Comparison of ENCODE assay signal across 22 cellular contexts in genomic region chr4:102533916-102534315, GRCh38. TPM values are rescaled to one million over a fixed set of nuclear protein-coding genes. Genes with fewer than 3 reads are reported as not detected.
DNase-seq lines count a peak whose midpoint lies in the region; ATAC-seq and TF ChIP-seq lines count a peak whose summit lies in the region.
"Had no signal": no experiment of that assay in that cellular context is flagged by ENCODE, and none has a peak within 500 bp of the region (broad histone marks: within the 10 kb centered on the region; RNA-seq: fewer than 3 reads in every experiment).

No MANE protein-coding gene starts in this region.

- peaks cover 46 to 71% (median 67%) of the 10 kb centered on the region in 3 donors for H3K4me1 Mint-ChIP-seq in CD8-positive, alpha-beta memory T cell
- peaks cover 67% of the 10 kb centered on the region for H3K4me1 Mint-ChIP-seq in activated CD8-positive, alpha-beta T cell treated with anti-CD3 and anti-CD28 coated beads for 36 hours (ENCODE audit: low read depth)
- H3K4me1 Mint-ChIP-seq in WTC11, result peaks cover 2% of the 10 kb centered on the region

- intact Hi-C loops in activated CD8-positive, alpha-beta T cell treated with anti-CD3 and anti-CD28 coated beads for 36 hours (cut with micrococcal nuclease), result no loop called here
- intact Hi-C loops in left colon (cut with DNase I, micrococcal nuclease), result no loop called here

- CTCF ChIA-PET in CD8-positive, alpha-beta memory T cell (lab: Charles Lee), result interaction anchor here (1.2 kb wide), 1 partner anchor 92 kb away, joined by 3 read pairs; no protein-coding TSS in a partner anchor
- CTCF ChIA-PET in activated CD8-positive, alpha-beta T cell treated with anti-CD3 and anti-CD28 coated beads for 36 hours (lab: Charles Lee), result interaction anchor here (1.9 kb wide), 1 partner anchor 34 kb away, joined by 4 read pairs; no protein-coding TSS in a partner anchor
- CTCF ChIA-PET in WTC11 (lab: Charles Lee), result interaction anchor here (1.0 kb wide), 1 partner anchor 14 kb away, joined by 3 read pairs; no protein-coding TSS in a partner anchor

- H3K4me1 ChIP-seq in CD8-positive, alpha-beta memory T cell (ENCODE audit: insufficient read depth, low read length), result peaks cover 22% of the 10 kb centered on the region
- H3K4me1 ChIP-seq: pancreas, testis had no signal

- no peaks in the 10 kb centered on the region for H3K9me3 ChIP-seq in CD8-positive, alpha-beta memory T cell (ENCODE audit: low read length)
- H3K9me3 ChIP-seq: left ventricle myocardium inferior, pancreas, testis had no signal

- peak; percentile 31 for ATAC-seq in activated CD8-positive, alpha-beta T cell treated with anti-CD3 and anti-CD28 coated beads for 36 hours
- ATAC-seq in left colon (peak; percentile 45), WTC11 (no peak), GM21367 (IDR thresholded peaks at IDR 0.05; ENCODE audit: unreplicated experiment) (no peak)

- H3K27me3 Mint-ChIP-seq in CD8-positive, alpha-beta memory T cell, result no peaks in the 10 kb centered on the region
- no peaks in the 10 kb centered on the region for H3K27me3 Mint-ChIP-seq in activated CD8-positive, alpha-beta T cell treated with anti-CD3 and anti-CD28 coated beads for 36 hours
- H3K27me3 Mint-ChIP-seq in WTC11 (ENCODE audit: low read depth), result no peaks in the 10 kb centered on the region
- H3K27me3 Mint-ChIP-seq: dendritic cell treated with granulocyte-macrophage colony-stimulating factor and Interleukin-4, amounts not matched to agents 40 ng/mL and 50 ng/mL, for 4 days had no signal

- H3K27ac ChIP-seq in CD8-positive, alpha-beta memory T cell (ENCODE audit: low read depth, low read length), result no peak overlapping the region
- H3K27ac ChIP-seq: left ventricle myocardium inferior, pancreas, testis had no signal

- H3K27me3 ChIP-seq in CD8-positive, alpha-beta memory T cell (ENCODE audit: insufficient read depth, low read length, poor library complexity, severe bottlenecking), result no peaks in the 10 kb centered on the region
- H3K27me3 ChIP-seq: pancreas, testis had no signal

- H3K36me3 Mint-ChIP-seq in CD8-positive, alpha-beta memory T cell, result peaks cover 11 to 57% (median 14%) of the 10 kb centered on the region in 3 donors
- H3K36me3 Mint-ChIP-seq in activated CD8-positive, alpha-beta T cell treated with anti-CD3 and anti-CD28 coated beads for 36 hours (ENCODE audit: low read depth), result peaks cover 53% of the 10 kb centered on the region
- H3K36me3 Mint-ChIP-seq in WTC11, result no peaks in the 10 kb centered on the region

- H3K9me3 Mint-ChIP-seq in CD8-positive, alpha-beta memory T cell, result no peaks in the 10 kb centered on the region
- no peaks in the 10 kb centered on the region for H3K9me3 Mint-ChIP-seq in activated CD8-positive, alpha-beta T cell treated with anti-CD3 and anti-CD28 coated beads for 36 hours
- no peaks in the 10 kb centered on the region for H3K9me3 Mint-ChIP-seq in WTC11
- H3K9me3 Mint-ChIP-seq: brain; dendritic cell treated with granulocyte-macrophage colony-stimulating factor and Interleukin-4, amounts not matched to agents 40 ng/mL and 50 ng/mL, for 4 days had no signal

- TF ChIP-seq CTCF in activated CD8-positive, alpha-beta T cell treated with anti-CD3 and anti-CD28 coated beads for 36 hours (IDR thresholded peaks at IDR 0.05), result no peak
- TF ChIP-seq CTCF in WTC11 (IDR thresholded peaks at IDR 0.05), result no peak

- peak overlapping the region in 4 of 7 donors; percentile 0 to 39 (median 13) for H3K4me3 Mint-ChIP-seq in CD8-positive, alpha-beta memory T cell
- no peak overlapping the region for H3K4me3 Mint-ChIP-seq in activated CD8-positive, alpha-beta T cell treated with anti-CD3 and anti-CD28 coated beads for 36 hours
- H3K4me3 Mint-ChIP-seq in WTC11, result no peak overlapping the region
- H3K4me3 Mint-ChIP-seq: brain; dendritic cell treated with granulocyte-macrophage colony-stimulating factor and Interleukin-4, amounts not matched to agents 40 ng/mL and 50 ng/mL, for 4 days had no signal

- no peaks in the 10 kb centered on the region for H3K36me3 ChIP-seq in CD8-positive, alpha-beta memory T cell (ENCODE audit: insufficient read depth, low read length)
- H3K36me3 ChIP-seq: pancreas had no signal

- peak overlapping the region in 7 of 8 donors; percentile 21 to 69 (median 39) for H3K27ac Mint-ChIP-seq in CD8-positive, alpha-beta memory T cell
- H3K27ac Mint-ChIP-seq in activated CD8-positive, alpha-beta T cell treated with anti-CD3 and anti-CD28 coated beads for 36 hours, result peak overlapping the region; percentile 74
- H3K27ac Mint-ChIP-seq in WTC11, result no peak overlapping the region
- H3K27ac Mint-ChIP-seq: brain; dendritic cell treated with granulocyte-macrophage colony-stimulating factor and Interleukin-4, amounts not matched to agents 40 ng/mL and 50 ng/mL, for 4 days had no signal

- POLR2A ChIA-PET in CD8-positive, alpha-beta memory T cell (lab: Charles Lee), result no interaction called here
- POLR2A ChIA-PET in activated CD8-positive, alpha-beta T cell treated with anti-CD3 and anti-CD28 coated beads for 36 hours (lab: Charles Lee), result interaction anchor here (1.0 to 1.7 kb wide), 2 partner anchors 15 to 21 kb away, joined by 3 to 6 read pairs; no protein-coding TSS in a partner anchor
- POLR2A ChIA-PET in WTC11 (lab: Charles Lee), result no interaction called here

- no peak for DNase-seq in CD8-positive, alpha-beta memory T cell
- peak; percentile 54 for DNase-seq in NCI-H1417 treated with DMSO at 0.1 percent for 48 hours (lab: John Stamatoyannopoulos, UW)
- DNase-seq in activated CD8-positive, alpha-beta T cell treated with anti-CD3 and anti-CD28 coated beads for 36 hours, result no peak
- no peak for DNase-seq in left colon
- no peak for DNase-seq in WTC11 (ENCODE audit: low spot score)
- DNase-seq in nucleus accumbens (lab: John Stamatoyannopoulos, UW), result no peak
- DNase-seq in NOMO-1 treated with dmso at 0.1 percent for 144 hours (lab: John Stamatoyannopoulos, UW; ENCODE audit: unreplicated experiment), result no peak
- DNase-seq: activated CD4-positive, CD25-positive, alpha-beta regulatory T cell treated with anti-CD3 and anti-CD28 coated beads, Interleukin-2, amount 50 U/mL, for 72 hours; activated CD8-positive, alpha-beta memory T cell treated with anti-CD3 and anti-CD28 coated beads, Interleukin-2, amount 50 U/mL, for 48 hours; activated naive CD4-positive, alpha-beta T cell treated with anti-CD3 and anti-CD28 coated beads, Interleukin-2, amount 50 U/mL, for 16 hours; DMS 273 treated with DMSO at 0.1 percent for 48 hours; erythroblast; GF-D8; left ventricle myocardium inferior; pancreas; SHP77 treated with DMSO at 0.1 percent for 48 hours; stimulated activated CD4-positive, alpha-beta T cell treated with anti-CD3 and anti-CD28 coated beads, Interleukin-4, amount 100 ng/mL, for 1 hour; T-helper 2 cell; testis had no signal

- no peak overlapping the region for H3K4me3 ChIP-seq in CD8-positive, alpha-beta memory T cell (ENCODE audit: low read length)
- H3K4me3 ChIP-seq: left ventricle myocardium inferior, pancreas, testis had no signal

TF ChIP-seq in WTC11, 78 proteins besides CTCF, POLR2A, EP300 and RAD21:
- no peak for TF ChIP-seq PREB (CRISPR knock-in tag; IDR thresholded peaks at IDR 0.05; ENCODE audit: borderline replicate concordance)

RNA-seq across cellular contexts. Expression of gene NFKB1, which starts 32.8 kb away (rescaled TPM):
- total RNA-seq in CD8-positive, alpha-beta memory T cell, result 100 to 1,000 TPM; 185 to 189 TPM
- polyA plus RNA-seq in CD8-positive, alpha-beta memory T cell, result 45.5 TPM
- total RNA-seq in activated CD8-positive, alpha-beta T cell treated with anti-CD3 and anti-CD28 coated beads for 36 hours, result 100 to 1,000 TPM; 224 to 230 TPM
- total RNA-seq in left colon (10 to 100 TPM; 45.3 to 49.8 TPM), WTC11 (2021) (5.6 to 7.6 TPM (median 5.9 TPM) in 3 replicates)

Comparison
In these comparisons a context has a peak if more than half of its experiments do, and no peak if none do; other contexts are left out.
1. H3K4me3 Mint-ChIP-seq: peak in CD8-positive, alpha-beta memory T cell (4 of 7); none in activated CD8-positive, alpha-beta T cell treated with anti-CD3 and anti-CD28 coated beads for 36 hours (single experiment) and WTC11 (single experiment).
2. ATAC-seq: peak in activated CD8-positive, alpha-beta T cell treated with anti-CD3 and anti-CD28 coated beads for 36 hours (single experiment) and left colon (single experiment); none in WTC11 (single experiment) and GM21367 (single experiment).